ENCODE assay signal across 15 cellular contexts in genomic region chr20:44398303-44398702, GRCh38. TPM values are rescaled to one million over a fixed set of nuclear protein-coding genes. Genes with fewer than 3 reads are reported as not detected.
DNase-seq lines count a peak whose midpoint lies in the region; ATAC-seq and TF ChIP-seq lines count a peak whose summit lies in the region.
"Had no signal": no experiment of that assay in that cellular context is flagged by ENCODE, and none has a peak within 500 bp of the region (broad histone marks: within the 10 kb centered on the region; RNA-seq: fewer than 3 reads in every experiment).

No MANE protein-coding gene starts in this region.

- H3K4me3 ChIP-seq in thyroid gland (replicated peaks in 1 of 3), result no peak overlapping the region
- H3K4me3 ChIP-seq: lung, skin epidermis had no signal

- TF ChIP-seq CTCF in thyroid gland (IDR thresholded peaks at IDR 0.05), result no peak

- H3K36me3 ChIP-seq in thyroid gland, result no peaks in the 10 kb centered on the region

- ATAC-seq in GM19328 (IDR thresholded peaks at IDR 0.05; ENCODE audit: unreplicated experiment), result no peak

- H3K27me3 ChIP-seq in thyroid gland, result no peaks in the 10 kb centered on the region

- 84 to 88% methylated on average over 3 of the region's 3 CpGs for WGBS in thyroid gland, 2 donors

- H3K27ac ChIP-seq in thyroid gland, result no peak overlapping the region
- H3K27ac ChIP-seq: skin epidermis had no signal

- DNase-seq in A172 (ENCODE audit: low spot score), result peak; percentile 34
- peak; percentile 91 for DNase-seq in HS-5 (ENCODE audit: low read depth)
- peak; percentile 42 for DNase-seq in T1000 (lab: John Stamatoyannopoulos, UW)
- DNase-seq in fibroblast of peridontal ligament (ENCODE audit: extremely low read depth), result peak; percentile 47
- DNase-seq in thyroid gland, result no peak
- DNase-seq in NCI-H2081 treated with DMSO at 0.1 percent for 48 hours (lab: John Stamatoyannopoulos, UW), result no peak
- DNase-seq in NCI-H2107 (lab: John Stamatoyannopoulos, UW), result no peak
- DNase-seq: ACHN; activated naive CD4-positive, alpha-beta T cell treated with Interleukin-2 at 50 U/mL for 16 hours; central memory CD4-positive, alpha-beta T cell; GOT3 had no signal

- intact Hi-C loops in thyroid gland (cut with DNase I), result loop anchor here (10.0 kb wide), 1 partner anchor 66 kb away; no protein-coding TSS in a partner anchor

- TF ChIP-seq POLR2A in thyroid gland (IDR thresholded peaks at IDR 0.05), result no peak

- H3K9me3 ChIP-seq in thyroid gland, result no peaks in the 10 kb centered on the region

- no peaks in the 10 kb centered on the region for H3K4me1 ChIP-seq in thyroid gland

RNA-seq across cellular contexts. Expression of gene HNF4A, which starts 42.8 kb away (rescaled TPM):
- not detected in 2 replicates for total RNA-seq in A172 (2014; rRNA removed; shearing (Covaris generic))
- total RNA-seq in thyroid gland, result not detected
- total RNA-seq: endothelial cell of umbilical vein had no signal

Comparison
In these comparisons a context has a peak if more than half of its experiments do, and no peak if none do; other contexts are left out.
1. DNase-seq: peak in A172 (single experiment), HS-5 (single experiment), T1000 (single experiment) and fibroblast of peridontal ligament (single experiment); none in thyroid gland (0 of 2), NCI-H2081 treated with DMSO at 0.1 percent for 48 hours (single experiment) and NCI-H2107 (single experiment).